In the genomic region with DNA sequence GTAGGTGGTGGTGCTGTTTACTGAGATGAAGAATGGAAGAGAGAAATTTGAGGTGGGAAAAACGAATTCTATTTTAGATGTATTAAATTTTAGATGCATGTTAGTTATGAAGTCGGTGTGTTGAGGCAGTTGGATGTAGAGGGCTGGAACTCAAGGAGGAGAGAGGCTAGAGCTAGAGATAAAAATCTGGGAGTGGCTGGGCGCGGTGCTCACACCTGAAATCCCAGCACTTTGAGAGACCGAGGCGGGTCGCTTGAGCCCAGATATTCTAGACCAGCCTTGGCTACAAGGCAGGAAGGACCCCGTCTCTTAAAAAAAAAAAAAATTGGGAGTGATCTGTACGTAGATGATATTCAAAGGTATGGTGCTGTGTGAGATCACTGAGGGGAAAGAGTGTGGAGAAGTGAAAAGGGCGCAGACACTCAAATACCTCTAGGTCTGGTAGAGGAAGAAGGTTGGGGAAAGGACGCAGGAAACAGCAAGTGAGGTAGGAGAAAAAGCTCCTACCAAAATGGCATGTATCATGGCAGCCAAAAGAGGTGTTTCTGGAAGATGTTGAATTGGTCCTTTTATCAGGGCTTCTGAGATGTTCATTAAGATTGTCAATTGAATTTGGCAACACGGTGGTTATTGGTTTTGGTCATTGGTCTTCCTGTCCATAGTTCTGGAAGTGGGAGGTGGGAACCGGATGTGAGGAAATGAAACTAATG, we compare ENCODE assay signal across 8 cellular contexts. TPM values are rescaled to one million over a fixed set of nuclear protein-coding genes. Genes with fewer than 3 reads are reported as not detected.
A peak's percentile ranks its signal among the peaks of the same experiment; 100 is the strongest.
DNase-seq lines count a peak whose midpoint lies in the region; ATAC-seq, FAIRE-seq and TF ChIP-seq lines count a peak whose summit lies in the region.

No MANE protein-coding gene starts in this region.

- SMC1A ChIA-PET in GM12878 (lab: Charles Lee; ENCODE audit: uncharacterized antibody, unreplicated experiment), result interaction anchor here (0.7 to 1.2 kb wide), 7 partner anchors 58 to 217 kb away, joined by 3 to 4 read pairs (median 3); partner anchors contain the start of gene KLHL24

- H3K27me3 ChIP-seq in AG04450 (ENCODE audit: control insufficient read depth, insufficient read depth, low read length) (no peaks in the 10 kb centered on the region), HUES6 (ENCODE audit: control insufficient read depth, insufficient read depth, low read length) (no peaks in the 10 kb centered on the region), GM12878 (replicated peaks in 1 of 2; ENCODE audit: control insufficient read depth in 2 of 2, insufficient read depth in 2 of 2, low read length in 1 of 2) (no peaks in the 10 kb centered on the region), mesenchymal stem cell (ENCODE audit: control insufficient read depth in 1 of 2, insufficient read depth in 1 of 2, low read length in 2 of 2) (no peaks in the 10 kb centered on the region)

- no peak for TF ChIP-seq CTCF in AG04450 (IDR thresholded peaks at IDR 0.05; ENCODE audit: low read depth, low read length)
- TF ChIP-seq CTCF in GM12878 (IDR thresholded peaks at IDR 0.05 in 2 of 3, conservative IDR thresholded peaks at IDR 0.05 in 1 of 3; ENCODE audit: control insufficient read depth in 2 of 3, extremely low read depth in 1 of 3, insufficient read depth in 1 of 3, low read depth in 3 of 3, low read length in 3 of 3), result no peak

- no peaks in the 10 kb centered on the region; the same call in 1 of the 2 replicates for H4K20me1 ChIP-seq in GM12878 (ENCODE audit: control insufficient read depth, insufficient read depth)

- 31% methylated on average over 13 of the region's 13 CpGs for WGBS in GM12878 (ENCODE audit: insufficient coverage, insufficient replicate concordance, low lambda C conversion rate, missing lambda C conversion rate)
- WGBS in mesenchymal stem cell, result 38% methylated on average over 13 of the region's 13 CpGs

- peak overlapping the region; percentile 91 for H3K9ac ChIP-seq in HUES6 (ENCODE audit: low read length)
- peak overlapping the region; percentile 93 for H3K9ac ChIP-seq in GM12878 (ENCODE audit: control insufficient read depth, insufficient read depth, low read length)
- H3K9ac ChIP-seq in mesenchymal stem cell (ENCODE audit: low read length), result peak overlapping the region; percentile 96

- H3K4ac ChIP-seq in mesenchymal stem cell (ENCODE audit: low read depth in 1 of 2, low read length in 2 of 2), result peak overlapping the region in 1 of 2 experiments; percentile 49

- H3K9me3 ChIP-seq in AG04450 (ENCODE audit: control insufficient read depth, insufficient read depth, low read length) (no peaks in the 10 kb centered on the region; the same call in 1 of the 2 replicates), HUES6 (ENCODE audit: control insufficient read depth, insufficient read depth, low read depth, low read length) (no peaks in the 10 kb centered on the region), GM12878 (replicated peaks; ENCODE audit: control insufficient read depth, insufficient read depth, low read length) (no peaks in the 10 kb centered on the region), mesenchymal stem cell (ENCODE audit: control insufficient read depth, low read length) (no peaks in the 10 kb centered on the region)

- POLR2A ChIA-PET in AG04450 (lab: Yijun Ruan, JAX) (interaction anchor here (0.6 kb wide), 1 partner anchor 40 kb away, joined by 3 read pairs; no protein-coding TSS in a partner anchor), GM12878 (lab: Charles Lee) (interaction anchor here (1.3 to 4.5 kb wide), 2 partner anchors 62 to 150 kb away, joined by 3 to 28 read pairs; partner anchors contain the start of gene KLHL24)

- H3K79me1 ChIP-seq in mesenchymal stem cell (replicated peaks; ENCODE audit: low read length, poor library complexity, severe bottlenecking), result peaks cover 1% of the 10 kb centered on the region

- peak overlapping the region; percentile 88 for H3K4me2 ChIP-seq in GM12878 (ENCODE audit: control insufficient read depth, insufficient read depth)
- peak overlapping the region; percentile 89 for H3K4me2 ChIP-seq in mesenchymal stem cell (ENCODE audit: low read length, poor library complexity, severe bottlenecking)

- no peak overlapping the region for H4K91ac ChIP-seq in mesenchymal stem cell (ENCODE audit: low read length)

- ATAC-seq in GM12878, result peak; percentile 15
- ATAC-seq in HG03039 (IDR thresholded peaks at IDR 0.05; ENCODE audit: unreplicated experiment), result no peak
- no peak for ATAC-seq in HG02870 (IDR thresholded peaks at IDR 0.05; ENCODE audit: unreplicated experiment)

- DNase-seq in AG04450 (ENCODE audit: low read depth, low spot score) (no peak), GM12878 (ENCODE audit: low read depth, low spot score) (no peak), mesenchymal stem cell (no peak), SHP77 treated with DMSO at 0.1 percent for 48 hours (lab: John Stamatoyannopoulos, UW) (no peak)
- DNase-seq in central memory CD4-positive, alpha-beta T cell, result no peak

- H3K27ac ChIP-seq in AG04450 (ENCODE audit: low read depth, low read length) (no peak overlapping the region), HUES6 (ENCODE audit: low read depth, low read length) (no peak overlapping the region), GM12878 (ENCODE audit: control insufficient read depth, insufficient read depth) (peak overlapping the region; percentile 91), mesenchymal stem cell (ENCODE audit: low read length, poor library complexity, severe bottlenecking) (no peak overlapping the region)

- peaks cover 64% of the 10 kb centered on the region for H3K79me2 ChIP-seq in GM12878 (ENCODE audit: control insufficient read depth, insufficient read depth, low read length)

- RAD21 ChIA-PET in GM12878 (lab: Charles Lee; ENCODE audit: unreplicated experiment), result interaction anchor here (1.0 to 1.2 kb wide), 4 partner anchors 63 to 115 kb away, joined by 3 to 4 read pairs (median 3); partner anchors contain the start of gene KLHL24

- no peak for FAIRE-seq in GM12878 (lab: Jason Lieb, UNC)

- H3K4me3 ChIP-seq in AG04450 (ENCODE audit: low read depth, low read length) (peak overlapping the region; percentile 96), HUES6 (ENCODE audit: low read depth, low read length) (peak overlapping the region; percentile 96), GM12878 (peak overlapping the region; percentile 99), mesenchymal stem cell (ENCODE audit: insufficient read depth in 1 of 2, low read depth in 1 of 2, low read length in 2 of 2) (peak overlapping the region in 1 of 2 experiments; percentile 98)

- H2BK12ac ChIP-seq in mesenchymal stem cell (ENCODE audit: low read length in 2 of 2), result no peak overlapping the region

- H2AFZ ChIP-seq in GM12878 (ENCODE audit: control insufficient read depth, low read depth, low read length) (no peak overlapping the region), mesenchymal stem cell (ENCODE audit: low read depth, low read length) (no peak overlapping the region)

- H4K8ac ChIP-seq in mesenchymal stem cell (ENCODE audit: low read length), result no peak overlapping the region

- in situ Hi-C loops in GM12878 (cut with MboI), result no loop called here

- H2AK5ac ChIP-seq in mesenchymal stem cell (ENCODE audit: low read length, severe bottlenecking), result no peak overlapping the region

- H3K36me3 ChIP-seq in HUES6 (ENCODE audit: control insufficient read depth, insufficient read depth, low read length), result peaks cover 5% of the 10 kb centered on the region
- H3K36me3 ChIP-seq in GM12878 (ENCODE audit: control insufficient read depth in 2 of 2, insufficient read depth in 2 of 2, low read length in 1 of 2), result peaks cover 0 to 4% of the 10 kb centered on the region in 2 experiments; a peak in 1 of 4 replicates
- H3K36me3 ChIP-seq in mesenchymal stem cell (ENCODE audit: control insufficient read depth in 1 of 2, insufficient read depth in 2 of 2, low read depth in 1 of 2, low read length in 2 of 2), result peaks cover 0 to 11% of the 10 kb centered on the region in 2 experiments

- CTCF ChIA-PET in AG04450 (lab: Charles Lee) (no interaction called here), GM12878 (lab: Yijun Ruan, JAX) (interaction anchor here (1.0 to 1.4 kb wide), 2 partner anchors 68 to 139 kb away, joined by 3 read pairs; no protein-coding TSS in a partner anchor)

- H3K4me1 ChIP-seq in HUES6 (ENCODE audit: control insufficient read depth, insufficient read depth, low read length) (peaks cover 22% of the 10 kb centered on the region), GM12878 (ENCODE audit: control insufficient read depth, insufficient read depth, low read length) (no peaks in the 10 kb centered on the region), mesenchymal stem cell (ENCODE audit: control insufficient read depth, insufficient read depth, low read depth, low read length) (peaks cover 4% of the 10 kb centered on the region)

- no peak for TF ChIP-seq RAD21 in GM12878 (IDR thresholded peaks at IDR 0.05; ENCODE audit: insufficient read depth, low read depth, low read length)

- no peak overlapping the region for H2BK5ac ChIP-seq in mesenchymal stem cell (ENCODE audit: low read depth, low read length, poor library complexity, severe bottlenecking)

- intact Hi-C loops in GM12878 (cut with micrococcal nuclease; ENCODE audit: unreplicated experiment), result loop anchor here (2.0 to 5.0 kb wide), 3 partner anchors 63 to 147 kb away; no protein-coding TSS in a partner anchor

- H3K23ac ChIP-seq in mesenchymal stem cell (ENCODE audit: low read length in 2 of 2), result no peak overlapping the region

- H2BK120ac ChIP-seq in mesenchymal stem cell (ENCODE audit: low read depth, low read length), result no peak overlapping the region

- no peak overlapping the region for H3K14ac ChIP-seq in mesenchymal stem cell (ENCODE audit: low read length in 2 of 2)

- no peak for TF ChIP-seq EP300 in GM12878 (IDR thresholded peaks at IDR 0.05; ENCODE audit: borderline replicate concordance in 1 of 2, control insufficient read depth in 1 of 2, low read depth in 2 of 2, low read length in 2 of 2)

- TF ChIP-seq POLR2A in GM12878 (IDR thresholded peaks at IDR 0.05; ENCODE audit: low read depth, low read length), result no peak

- TSS peak; percentile 69 for BruUV-seq in GM12878 (replicated peaks; lab: Mats Ljungman, UMichigan)

- peak overlapping the region in 1 of 2 experiments; percentile 24 for H3K18ac ChIP-seq in mesenchymal stem cell (ENCODE audit: low read depth in 1 of 2, low read length in 2 of 2)

- H2BK15ac ChIP-seq in mesenchymal stem cell (ENCODE audit: low read depth, poor library complexity, severe bottlenecking), result no peak overlapping the region

RNA-seq across cellular contexts. Expression of gene YEATS2, which starts 1.8 kb away (rescaled TPM):
- polyA plus RNA-seq in AG04450 (2011; rRNA removed) (34.8 and 38.3 TPM in 2 replicates), GM12878 (2011; rRNA removed) (54.9 and 65.3 TPM in 2 replicates), GM12878 (2014; fragmentation: Illumina TruSeq; extraction: Trizol) (23.8 and 34.8 TPM in 2 replicates), GM12878 (2014; fragmentation: Nextera tagmentation; extraction: Ambion mirVana) (1 to 10 TPM; 1.9 to 3.8 TPM), GM12878 (2014; rRNA removed) (22.6 and 26.8 TPM in 2 replicates), GM12878 (2016; fragmentation: Nextera tagmentation; extraction: Ambion mirVana) (10 to 100 TPM; 15.3 to 17.2 TPM)
- 47.3 and 54.2 TPM in 2 replicates for polyA minus RNA-seq in AG04450 (2011; rRNA and poly(A)+ RNA removed)
- 306 and 321 TPM in 2 replicates for total RNA-seq in GM12878 (2013; cell fraction: nucleolus; rRNA removed)
- total RNA-seq in GM12878 (2014; rRNA removed) (31.0 and 32.9 TPM in 2 replicates), GM12878 (2014; rRNA removed; fragmentation: Illumina TruSeq; extraction: Trizol) (31.8 and 32.7 TPM in 2 replicates), GM12878 (2021) (24.0 and 24.8 TPM in 2 replicates)
- 11.2 TPM for polyA plus RNA-seq in GM12878 (2011; ENCODE audit: low read depth)
- polyA plus RNA-seq in GM12878 (2011; cell fraction: cytosol; rRNA removed), result 57.4 and 60.2 TPM in 2 replicates
- polyA plus RNA-seq in GM12878 (2011; cell fraction: nucleus; rRNA removed), result 81.2 and 90.0 TPM in 2 replicates
- polyA plus RNA-seq in GM12878 (2012), result 16.9 and 26.7 TPM in 2 replicates
- 100.0 and 107 TPM in 2 replicates for polyA minus RNA-seq in GM12878 (2011; rRNA and poly(A)+ RNA removed)
- polyA minus RNA-seq in GM12878 (2011; cell fraction: cytosol; rRNA and poly(A)+ RNA removed), result 27.1 and 27.8 TPM in 2 replicates
- polyA minus RNA-seq in GM12878 (2011; cell fraction: nucleus; rRNA and poly(A)+ RNA removed), result 52.5 and 80.7 TPM in 2 replicates
- polyA plus RNA-seq in mesenchymal stem cell (2013, experiment 1 of 2), result 15.9 TPM
- 14.4 TPM for polyA plus RNA-seq in mesenchymal stem cell (2013, experiment 2 of 2)
